In the genomic region with DNA sequence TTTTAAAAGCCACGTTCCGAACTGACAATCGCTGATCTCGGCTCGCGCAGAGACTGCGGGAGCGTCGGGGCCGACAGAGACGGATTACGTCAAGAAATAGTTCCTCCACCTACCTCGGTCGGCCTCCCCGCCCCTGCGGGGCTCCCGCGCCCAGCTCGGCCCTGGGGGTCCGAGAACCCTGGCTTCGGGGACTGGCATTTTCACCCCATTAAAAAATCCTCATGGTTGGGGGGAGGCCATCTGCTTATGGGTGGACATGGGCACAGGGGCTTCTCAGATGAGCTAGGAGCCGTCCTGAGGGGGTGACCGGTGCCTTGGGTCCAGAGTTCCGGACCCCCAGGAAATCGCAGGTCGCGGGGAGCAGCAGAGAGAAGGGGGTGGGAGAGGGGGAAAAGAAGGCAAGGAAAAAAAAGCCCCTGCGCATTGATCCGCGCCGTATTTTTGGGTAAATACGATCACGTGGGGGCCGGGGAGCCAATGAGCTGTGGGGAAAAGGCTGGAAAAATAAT, we compare ENCODE assay signal across 9 cellular contexts. TPM values are rescaled to one million over a fixed set of nuclear protein-coding genes. Genes with fewer than 3 reads are reported as not detected.
DNase-seq lines count a peak whose midpoint lies in the region; ATAC-seq, FAIRE-seq and TF ChIP-seq lines count a peak whose summit lies in the region.
"Had no signal": no experiment of that assay in that cellular context is flagged by ENCODE, and none has a peak within 500 bp of the region (broad histone marks: within the 10 kb centered on the region; RNA-seq: fewer than 3 reads in every experiment).

No MANE protein-coding gene starts in this region.

- ATAC-seq in HepG2 (no peak), right lobe of liver (no peak), GM18498 (IDR thresholded peaks at IDR 0.05; ENCODE audit: unreplicated experiment) (no peak), HG03571 (IDR thresholded peaks at IDR 0.05; ENCODE audit: unreplicated experiment) (no peak), HG03175 (IDR thresholded peaks at IDR 0.05; ENCODE audit: unreplicated experiment) (no peak)

- peaks cover 14 to 72% of the 10 kb centered on the region in 2 experiments for H3K27me3 ChIP-seq in HepG2 (ENCODE audit: control insufficient read depth in 1 of 2, insufficient read depth in 2 of 2, low read length in 2 of 2)
- H3K27me3 ChIP-seq in right lobe of liver, result peaks cover 6 to 52% of the 10 kb centered on the region in 2 donors
- peaks cover 0 to 55% of the 10 kb centered on the region in 2 donors for H3K27me3 ChIP-seq in Peyer's patch

- H2AFZ ChIP-seq in HepG2 (ENCODE audit: low read length), result peak overlapping the region; percentile 60

- POLR2A ChIA-PET in HepG2 (lab: Yijun Ruan, JAX), result no interaction called here

- TF ChIP-seq EP300 in HepG2 (IDR thresholded peaks at IDR 0.05; ENCODE audit: low read depth in 2 of 2, low read length in 2 of 2), result no peak
- TF ChIP-seq EP300 in HepG2 (CRISPR knock-in tag; IDR thresholded peaks at IDR 0.05; ENCODE audit: borderline replicate concordance), result no peak

- intact Hi-C loops in HepG2 (cut with micrococcal nuclease; ENCODE audit: unreplicated experiment) (loop anchor here (10.0 kb wide), 1 partner anchor 365 kb away; a partner anchor contains a TSS), right lobe of liver (cut with DNase I) (no loop called here)

- H3K9me3 ChIP-seq in HepG2 (ENCODE audit: low read length) (no peaks in the 10 kb centered on the region), right lobe of liver (no peaks in the 10 kb centered on the region), Peyer's patch (no peaks in the 10 kb centered on the region)

- H3K4me1 ChIP-seq in HepG2 (ENCODE audit: insufficient read depth, low read length), result peaks cover 27% of the 10 kb centered on the region
- peaks cover 0 to 22% (median 0%) of the 10 kb centered on the region in 4 donors for H3K4me1 ChIP-seq in right lobe of liver
- H3K4me1 ChIP-seq in Peyer's patch, result peaks cover 4 to 30% (median 15%) of the 10 kb centered on the region in 4 donors

- TF ChIP-seq POLR2A in HepG2 (IDR thresholded peaks at IDR 0.05; ENCODE audit: insufficient read depth in 1 of 2, low read depth in 2 of 2, low read length in 2 of 2) (no peak), right lobe of liver (IDR thresholded peaks at IDR 0.05) (no peak), Peyer's patch (IDR thresholded peaks at IDR 0.05) (no peak)

- H3K36me3 Mint-ChIP-seq in type B pancreatic cell, result no peaks in the 10 kb centered on the region

- no peaks in the 10 kb centered on the region for H3K36me3 ChIP-seq in HepG2 (replicated peaks in 1 of 2; ENCODE audit: control insufficient read depth in 1 of 2, insufficient read depth in 2 of 2, low read length in 2 of 2)
- H3K36me3 ChIP-seq in right lobe of liver, result no peaks in the 10 kb centered on the region
- H3K36me3 ChIP-seq in Peyer's patch, result no peaks in the 10 kb centered on the region

- DNase-seq in HepG2 (ENCODE audit: low spot score) (peak; percentile 30), right lobe of liver (no peak), Peyer's patch (peak in 1 of 3 donors; percentile 68), foreskin melanocyte (peak; percentile 45), type B pancreatic cell (ENCODE audit: extremely low spot score, unreplicated experiment) (no peak)

- H3K4me3 Mint-ChIP-seq in type B pancreatic cell, result peak overlapping the region; percentile 85

- no TSS peak for BruUV-seq in HepG2 (replicated peaks; lab: Mats Ljungman, UMichigan)

- peaks cover 100% of the 10 kb centered on the region for H3K27me3 Mint-ChIP-seq in type B pancreatic cell

- FAIRE-seq in HepG2 (lab: Jason Lieb, UNC), result no peak
- FAIRE-seq: colon had no signal

- H3K9ac ChIP-seq in HepG2 (ENCODE audit: insufficient read depth, low read depth, low read length), result peak overlapping the region; percentile 40; the same call in 1 of the 2 replicates

- 28% methylated on average over 30 of the region's 34 CpGs for WGBS in HepG2 (ENCODE audit: low lambda C conversion rate)
- WGBS in right lobe of liver (ENCODE audit: insufficient coverage, low coverage, low lambda C conversion rate, missing lambda C conversion rate), result 5% methylated on average over 25 of the region's 34 CpGs

- H3K4me3 ChIP-seq in HepG2 (replicated peaks in 1 of 3; ENCODE audit: insufficient read depth in 1 of 3, low read depth in 2 of 3, low read length in 3 of 3) (peak overlapping the region; percentile 56 to 66 (median 57)), right lobe of liver (no peak overlapping the region), Peyer's patch (peak overlapping the region; percentile 38 to 56 (median 40))

- no peaks in the 10 kb centered on the region for H4K20me1 ChIP-seq in HepG2 (ENCODE audit: insufficient read depth, low read length)

- peaks cover 12% of the 10 kb centered on the region for H3K4me1 Mint-ChIP-seq in type B pancreatic cell (ENCODE audit: unreplicated experiment)

- TF ChIP-seq RAD21 in HepG2 (CRISPR knock-in tag; IDR thresholded peaks at IDR 0.05), result no peak

- in situ Hi-C loops in HepG2 (cut with HindIII; ENCODE audit: extremely low pct_ligation_motif_present, low pct_unique_long_range_greater_than_20kb), result loop anchor here (10.0 kb wide), 1 partner anchor 375 kb away; no protein-coding TSS in a partner anchor

- TF ChIP-seq CTCF in HepG2 (CRISPR knock-in tag; IDR thresholded peaks at IDR 0.05), result no peak
- no peak for TF ChIP-seq CTCF in right lobe of liver (IDR thresholded peaks at IDR 0.05)
- no peak for TF ChIP-seq CTCF in Peyer's patch (IDR thresholded peaks at IDR 0.05)
- TF ChIP-seq CTCF in type B pancreatic cell (conservative IDR thresholded peaks at IDR 0.05), result no peak

- H3K27ac ChIP-seq in HepG2 (ENCODE audit: extremely low read length, insufficient read depth, low read length) (no peak overlapping the region), right lobe of liver (no peak overlapping the region), Peyer's patch (peak overlapping the region; percentile 73 to 83 (median 75))

- H3K27ac Mint-ChIP-seq in type B pancreatic cell, result peak overlapping the region; percentile 41

- H3K9me3 Mint-ChIP-seq in type B pancreatic cell, result no peaks in the 10 kb centered on the region

- CTCF ChIA-PET in HepG2 (lab: Yijun Ruan, JAX; ENCODE audit: low intra/inter-chr PET ratio, low total read pairs), result no interaction called here

- peak overlapping the region; percentile 80 for H3K4me2 ChIP-seq in HepG2 (ENCODE audit: low read depth, low read length)

- no peaks in the 10 kb centered on the region for H3K79me2 ChIP-seq in HepG2 (ENCODE audit: insufficient read depth, low read length)

RNA-seq across cellular contexts. Expression of a gene that starts 0.3 kb away (rescaled TPM):
- total RNA-seq in HepG2 (2016; rRNA removed; fragmentation: Illumina TruSeq; extraction: Trizol) (0.94 and 1.1 TPM in 2 replicates), right lobe of liver (not detected), Peyer's patch (10 to 100 TPM in 1 of 4 donors, 1 to 10 TPM in 2, not detected in 1; 1.7 to 13.2 (median 1.9) TPM), type B pancreatic cell (ENCODE audit: low replicate concordance) (0.27 and 0.36 TPM in 2 replicates)
- 0.35 and 0.61 TPM in 2 replicates for total RNA-seq in HepG2 (2016; cell fraction: cytosol; rRNA removed; fragmentation: Illumina TruSeq; extraction: Trizol; ENCODE audit: low read depth)
- total RNA-seq in HepG2 (2016; cell fraction: insoluble cytoplasmic fraction; rRNA removed; fragmentation: Illumina TruSeq; extraction: Trizol), result 1.1 and 1.2 TPM in 2 replicates
- 0.90 and 0.99 TPM in 2 replicates for total RNA-seq in HepG2 (2016; cell fraction: membrane; rRNA removed; fragmentation: Illumina TruSeq; extraction: Trizol)
- total RNA-seq in HepG2 (2016; cell fraction: nucleus; rRNA removed; fragmentation: Illumina TruSeq; extraction: Trizol), result 0.41 and 0.50 TPM in 2 replicates
- 0.10 and 0.11 TPM in 2 replicates for polyA plus RNA-seq in HepG2 (2011; rRNA removed)
- 0.23 and 0.27 TPM in 2 replicates for polyA plus RNA-seq in HepG2 (2011; cell fraction: cytosol; rRNA removed)
- 0.10 and 0.14 TPM in 2 replicates for polyA plus RNA-seq in HepG2 (2011; cell fraction: nucleus; rRNA removed)
- polyA plus RNA-seq in HepG2 (2012), result 0.47 and 1.0 TPM in 2 replicates
- 1.6 and 2.0 TPM in 2 replicates for polyA plus RNA-seq in HepG2 (2016; cell fraction: cytosol; fragmentation: Illumina TruSeq; extraction: Trizol; ENCODE audit: low read depth)
- polyA plus RNA-seq in HepG2 (2016; cell fraction: insoluble cytoplasmic fraction; fragmentation: Illumina TruSeq; extraction: Trizol; ENCODE audit: low read depth), result 1.8 and 2.6 TPM in 2 replicates
- polyA plus RNA-seq in HepG2 (2016; cell fraction: membrane; fragmentation: Illumina TruSeq; extraction: Trizol; ENCODE audit: low read depth), result 1.4 and 2.4 TPM in 2 replicates
- 1.3 and 2.0 TPM in 2 replicates for polyA plus RNA-seq in HepG2 (2016; cell fraction: nucleus; fragmentation: Illumina TruSeq; extraction: Trizol; ENCODE audit: insufficient read depth, low read depth)
- 1.2 TPM in 1 of 2 replicates, not detected in the other for polyA minus RNA-seq in HepG2 (2011; rRNA and poly(A)+ RNA removed; ENCODE audit: low replicate concordance)
- not detected in 2 replicates for polyA minus RNA-seq in HepG2 (2011; cell fraction: cytosol; rRNA and poly(A)+ RNA removed)
- not detected in 2 replicates for polyA minus RNA-seq in HepG2 (2011; cell fraction: nucleus; rRNA and poly(A)+ RNA removed)

RNA-seq across cellular contexts. Expression of a gene that starts 9.1 kb away (rescaled TPM):
- total RNA-seq in HepG2 (2016; rRNA removed; fragmentation: Illumina TruSeq; extraction: Trizol), result not detected in 2 replicates
- total RNA-seq in HepG2 (2016; cell fraction: cytosol; rRNA removed; fragmentation: Illumina TruSeq; extraction: Trizol; ENCODE audit: low read depth), result not detected in 2 replicates
- total RNA-seq in HepG2 (2016; cell fraction: insoluble cytoplasmic fraction; rRNA removed; fragmentation: Illumina TruSeq; extraction: Trizol), result not detected in 2 replicates
- total RNA-seq in HepG2 (2016; cell fraction: membrane; rRNA removed; fragmentation: Illumina TruSeq; extraction: Trizol), result not detected in 2 replicates
- total RNA-seq in HepG2 (2016; cell fraction: nucleus; rRNA removed; fragmentation: Illumina TruSeq; extraction: Trizol), result not detected in 2 replicates
- polyA plus RNA-seq in HepG2 (2011; rRNA removed), result 0.04 TPM in 1 of 2 replicates, not detected in the other
- 0.03 TPM in 1 of 2 replicates, not detected in the other for polyA plus RNA-seq in HepG2 (2011; cell fraction: cytosol; rRNA removed)
- not detected in 2 replicates for polyA plus RNA-seq in HepG2 (2011; cell fraction: nucleus; rRNA removed)
- polyA plus RNA-seq in HepG2 (2012), result 0.16 TPM in 1 of 2 replicates, not detected in the other
- polyA plus RNA-seq in HepG2 (2016; cell fraction: cytosol; fragmentation: Illumina TruSeq; extraction: Trizol; ENCODE audit: low read depth), result not detected in 2 replicates
- polyA plus RNA-seq in HepG2 (2016; cell fraction: insoluble cytoplasmic fraction; fragmentation: Illumina TruSeq; extraction: Trizol; ENCODE audit: low read depth), result not detected in 2 replicates
- not detected in 2 replicates for polyA plus RNA-seq in HepG2 (2016; cell fraction: membrane; fragmentation: Illumina TruSeq; extraction: Trizol; ENCODE audit: low read depth)
- polyA plus RNA-seq in HepG2 (2016; cell fraction: nucleus; fragmentation: Illumina TruSeq; extraction: Trizol; ENCODE audit: insufficient read depth, low read depth), result 0.32 TPM in 1 of 2 replicates, not detected in the other
- 0.61 TPM in 1 of 2 replicates, not detected in the other for polyA minus RNA-seq in HepG2 (2011; rRNA and poly(A)+ RNA removed; ENCODE audit: low replicate concordance)
- not detected in 2 replicates for polyA minus RNA-seq in HepG2 (2011; cell fraction: cytosol; rRNA and poly(A)+ RNA removed)
- not detected in 2 replicates for polyA minus RNA-seq in HepG2 (2011; cell fraction: nucleus; rRNA and poly(A)+ RNA removed)
- total RNA-seq in right lobe of liver, result not detected
- total RNA-seq in Peyer's patch, result 1 to 10 TPM in 3 of 4 donors, under 1 TPM in 1; 0.35 to 1.7 (median 1.1) TPM
- total RNA-seq in type B pancreatic cell (ENCODE audit: low replicate concordance), result 0.77 and 1.5 TPM in 2 replicates

RNA-seq across cellular contexts. Expression of a gene that starts 14.7 kb away (rescaled TPM):
- total RNA-seq in HepG2 (2016; rRNA removed; fragmentation: Illumina TruSeq; extraction: Trizol) (not detected in 2 replicates), right lobe of liver (not detected), Peyer's patch (1 to 10 TPM in 1 of 4 donors, not detected in 3; 1.0 TPM), type B pancreatic cell (ENCODE audit: low replicate concordance) (not detected in 2 replicates)
- not detected in 2 replicates for total RNA-seq in HepG2 (2016; cell fraction: cytosol; rRNA removed; fragmentation: Illumina TruSeq; extraction: Trizol; ENCODE audit: low read depth)
- not detected in 2 replicates for total RNA-seq in HepG2 (2016; cell fraction: insoluble cytoplasmic fraction; rRNA removed; fragmentation: Illumina TruSeq; extraction: Trizol)
- total RNA-seq in HepG2 (2016; cell fraction: membrane; rRNA removed; fragmentation: Illumina TruSeq; extraction: Trizol), result not detected in 2 replicates
- not detected in 2 replicates for total RNA-seq in HepG2 (2016; cell fraction: nucleus; rRNA removed; fragmentation: Illumina TruSeq; extraction: Trizol)
- not detected in 2 replicates for polyA plus RNA-seq in HepG2 (2011; rRNA removed)
- 0.17 TPM in 1 of 2 replicates, not detected in the other for polyA plus RNA-seq in HepG2 (2011; cell fraction: cytosol; rRNA removed)
- not detected in 2 replicates for polyA plus RNA-seq in HepG2 (2011; cell fraction: nucleus; rRNA removed)
- 0.35 TPM in 1 of 2 replicates, not detected in the other for polyA plus RNA-seq in HepG2 (2012)
- polyA plus RNA-seq in HepG2 (2016; cell fraction: cytosol; fragmentation: Illumina TruSeq; extraction: Trizol; ENCODE audit: low read depth), result not detected in 2 replicates
- polyA plus RNA-seq in HepG2 (2016; cell fraction: insoluble cytoplasmic fraction; fragmentation: Illumina TruSeq; extraction: Trizol; ENCODE audit: low read depth), result 0.19 TPM in 1 of 2 replicates, not detected in the other
- not detected in 2 replicates for polyA plus RNA-seq in HepG2 (2016; cell fraction: membrane; fragmentation: Illumina TruSeq; extraction: Trizol; ENCODE audit: low read depth)
- polyA plus RNA-seq in HepG2 (2016; cell fraction: nucleus; fragmentation: Illumina TruSeq; extraction: Trizol; ENCODE audit: insufficient read depth, low read depth), result not detected in 2 replicates
- polyA minus RNA-seq in HepG2 (2011; rRNA and poly(A)+ RNA removed; ENCODE audit: low replicate concordance), result 19.2 TPM in 1 of 2 replicates, not detected in the other
- not detected in 2 replicates for polyA minus RNA-seq in HepG2 (2011; cell fraction: cytosol; rRNA and poly(A)+ RNA removed)
- polyA minus RNA-seq in HepG2 (2011; cell fraction: nucleus; rRNA and poly(A)+ RNA removed), result 0.26 TPM in 1 of 2 replicates, not detected in the other

RNA-seq across cellular contexts. Expression of a gene that starts 24.9 kb away (rescaled TPM):
- not detected in 2 replicates for total RNA-seq in HepG2 (2016; rRNA removed; fragmentation: Illumina TruSeq; extraction: Trizol)
- not detected in 2 replicates for total RNA-seq in HepG2 (2016; cell fraction: cytosol; rRNA removed; fragmentation: Illumina TruSeq; extraction: Trizol; ENCODE audit: low read depth)
- not detected in 2 replicates for total RNA-seq in HepG2 (2016; cell fraction: insoluble cytoplasmic fraction; rRNA removed; fragmentation: Illumina TruSeq; extraction: Trizol)
- not detected in 2 replicates for total RNA-seq in HepG2 (2016; cell fraction: membrane; rRNA removed; fragmentation: Illumina TruSeq; extraction: Trizol)
- total RNA-seq in HepG2 (2016; cell fraction: nucleus; rRNA removed; fragmentation: Illumina TruSeq; extraction: Trizol), result not detected in 2 replicates
- polyA plus RNA-seq in HepG2 (2011; rRNA removed), result not detected in 2 replicates
- not detected in 2 replicates for polyA plus RNA-seq in HepG2 (2011; cell fraction: cytosol; rRNA removed)
- polyA plus RNA-seq in HepG2 (2011; cell fraction: nucleus; rRNA removed), result not detected in 2 replicates
- not detected in 2 replicates for polyA plus RNA-seq in HepG2 (2012)
- polyA plus RNA-seq in HepG2 (2016; cell fraction: cytosol; fragmentation: Illumina TruSeq; extraction: Trizol; ENCODE audit: low read depth), result not detected in 2 replicates
- not detected in 2 replicates for polyA plus RNA-seq in HepG2 (2016; cell fraction: insoluble cytoplasmic fraction; fragmentation: Illumina TruSeq; extraction: Trizol; ENCODE audit: low read depth)
- not detected in 2 replicates for polyA plus RNA-seq in HepG2 (2016; cell fraction: membrane; fragmentation: Illumina TruSeq; extraction: Trizol; ENCODE audit: low read depth)
- not detected in 2 replicates for polyA plus RNA-seq in HepG2 (2016; cell fraction: nucleus; fragmentation: Illumina TruSeq; extraction: Trizol; ENCODE audit: insufficient read depth, low read depth)
- polyA minus RNA-seq in HepG2 (2011; rRNA and poly(A)+ RNA removed; ENCODE audit: low replicate concordance), result 0.84 TPM in 1 of 2 replicates, not detected in the other
- polyA minus RNA-seq in HepG2 (2011; cell fraction: cytosol; rRNA and poly(A)+ RNA removed), result not detected in 2 replicates
- polyA minus RNA-seq in HepG2 (2011; cell fraction: nucleus; rRNA and poly(A)+ RNA removed), result not detected in 2 replicates
- total RNA-seq in right lobe of liver, result not detected
- 1 to 10 TPM in 1 of 4 donors, not detected in 3; 1.4 TPM for total RNA-seq in Peyer's patch
- not detected in 2 replicates for total RNA-seq in type B pancreatic cell (ENCODE audit: low replicate concordance)

RNA-seq across cellular contexts. Expression of a gene that starts 26.7 kb away (rescaled TPM):
- not detected in 2 replicates for total RNA-seq in HepG2 (2016; rRNA removed; fragmentation: Illumina TruSeq; extraction: Trizol)
- total RNA-seq in HepG2 (2016; cell fraction: cytosol; rRNA removed; fragmentation: Illumina TruSeq; extraction: Trizol; ENCODE audit: low read depth), result not detected in 2 replicates
- total RNA-seq in HepG2 (2016; cell fraction: insoluble cytoplasmic fraction; rRNA removed; fragmentation: Illumina TruSeq; extraction: Trizol), result not detected in 2 replicates
- total RNA-seq in HepG2 (2016; cell fraction: membrane; rRNA removed; fragmentation: Illumina TruSeq; extraction: Trizol), result not detected in 2 replicates
- not detected in 2 replicates for total RNA-seq in HepG2 (2016; cell fraction: nucleus; rRNA removed; fragmentation: Illumina TruSeq; extraction: Trizol)
- polyA plus RNA-seq in HepG2 (2011; rRNA removed), result not detected in 2 replicates
- not detected in 2 replicates for polyA plus RNA-seq in HepG2 (2011; cell fraction: cytosol; rRNA removed)
- polyA plus RNA-seq in HepG2 (2011; cell fraction: nucleus; rRNA removed), result not detected in 2 replicates
- not detected in 2 replicates for polyA plus RNA-seq in HepG2 (2012)
- not detected in 2 replicates for polyA plus RNA-seq in HepG2 (2016; cell fraction: cytosol; fragmentation: Illumina TruSeq; extraction: Trizol; ENCODE audit: low read depth)
- polyA plus RNA-seq in HepG2 (2016; cell fraction: insoluble cytoplasmic fraction; fragmentation: Illumina TruSeq; extraction: Trizol; ENCODE audit: low read depth), result not detected in 2 replicates
- polyA plus RNA-seq in HepG2 (2016; cell fraction: membrane; fragmentation: Illumina TruSeq; extraction: Trizol; ENCODE audit: low read depth), result not detected in 2 replicates
- not detected in 2 replicates for polyA plus RNA-seq in HepG2 (2016; cell fraction: nucleus; fragmentation: Illumina TruSeq; extraction: Trizol; ENCODE audit: insufficient read depth, low read depth)
- 8.8 TPM in 1 of 2 replicates, not detected in the other for polyA minus RNA-seq in HepG2 (2011; rRNA and poly(A)+ RNA removed; ENCODE audit: low replicate concordance)
- 0.30 TPM in 1 of 2 replicates, not detected in the other for polyA minus RNA-seq in HepG2 (2011; cell fraction: cytosol; rRNA and poly(A)+ RNA removed)
- 0.13 TPM in 1 of 2 replicates, not detected in the other for polyA minus RNA-seq in HepG2 (2011; cell fraction: nucleus; rRNA and poly(A)+ RNA removed)
- total RNA-seq in right lobe of liver, result not detected
- total RNA-seq in Peyer's patch, result under 1 TPM in 3 of 4 donors, not detected in 1; 0.40 to 0.76 (median 0.70) TPM
- total RNA-seq in type B pancreatic cell (ENCODE audit: low replicate concordance), result 0.12 TPM in 1 of 2 replicates, not detected in the other

Comparison
In these comparisons a context has a peak if more than half of its experiments do, and no peak if none do; other contexts are left out.
1. DNase-seq: peak in HepG2 (single experiment) and foreskin melanocyte (single experiment); none in right lobe of liver (0 of 3) and type B pancreatic cell (single experiment).
2. H3K4me3 ChIP-seq: peak in HepG2 (3 of 3) and Peyer's patch (4 of 4); none in right lobe of liver (0 of 3).
3. H3K27ac ChIP-seq: peak in Peyer's patch (4 of 4); none in HepG2 (single experiment) and right lobe of liver (0 of 3).